Comparison of ENCODE assay signal across 10 cellular contexts in the genomic region with DNA sequence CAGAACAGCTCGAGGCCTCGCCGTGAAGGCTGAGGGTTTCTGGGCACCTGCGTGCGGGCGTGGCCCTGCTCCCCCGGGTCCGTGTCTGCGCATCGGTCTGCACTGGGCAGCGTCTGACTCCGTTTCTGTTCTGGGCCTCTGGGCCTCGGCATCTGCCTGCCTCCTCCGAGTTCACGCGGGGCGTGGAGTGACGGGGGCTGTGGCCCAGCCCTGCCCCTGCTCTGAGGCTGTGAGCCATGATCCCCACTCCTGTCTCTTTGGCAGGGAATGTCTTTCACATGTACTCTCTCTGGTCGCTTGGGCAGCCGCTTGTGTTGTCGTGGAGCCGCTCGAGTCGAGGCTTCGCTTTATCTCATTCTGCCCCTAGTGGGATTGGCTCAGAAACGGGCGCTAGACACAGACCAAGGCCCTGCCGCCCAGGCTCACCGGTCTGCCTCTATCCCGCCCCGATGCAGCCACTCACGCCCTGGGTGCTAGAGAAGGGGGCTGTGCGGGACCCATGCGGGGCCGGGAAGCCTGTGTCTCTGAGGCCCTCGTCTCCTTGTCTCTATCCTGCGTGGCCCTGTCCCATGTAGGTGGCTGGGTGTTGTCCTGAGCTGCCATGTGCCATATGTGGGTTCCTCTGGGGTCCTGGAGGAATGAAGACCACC. TPM values are rescaled to one million over a fixed set of nuclear protein-coding genes. Genes with fewer than 3 reads are reported as not detected.
A peak's percentile ranks its signal among the peaks of the same experiment; 100 is the strongest.
DNase-seq lines count a peak whose midpoint lies in the region; ATAC-seq, FAIRE-seq and TF ChIP-seq lines count a peak whose summit lies in the region.
"Not testable (repeated sequence)": the region's sequence is repeated elsewhere in the genome, so short reads cannot be mapped to it uniquely, and the experiment has no call there.
"Had no signal": no experiment of that assay in that cellular context is flagged by ENCODE, and none has a peak within 500 bp of the region (broad histone marks: within the 10 kb centered on the region; RNA-seq: fewer than 3 reads in every experiment).

No MANE protein-coding gene starts in this region.

- H3K27me3 ChIP-seq in RWPE2 (ENCODE audit: insufficient read depth, poor library complexity, severe bottlenecking); WERI-Rb-1 (ENCODE audit: insufficient read depth, low read depth, severe bottlenecking); bronchial epithelial cell (ENCODE audit: control insufficient read depth, insufficient read depth, low read length): not testable (repeated sequence)

- ATAC-seq in RWPE2 (ENCODE audit: low read depth); stimulated activated naive B cell treated with anti-CD40 and anti-IgM and Interleukin-4, amounts not matched to agents 10 μg/mL and 1 μg/mL and 100 μg/mL, for 72 hours (replicated peaks): not testable (repeated sequence)

- peak overlapping the region; percentile 72 for H3K27ac Mint-ChIP-seq in nephron progenitor cell
- H3K27ac Mint-ChIP-seq in stimulated activated naive B cell treated with anti-CD40 and anti-IgM and Interleukin-4, amounts not matched to agents 10 μg/mL and 1 μg/mL and 100 μg/mL, for 72 hours: peak overlapping the region; percentile 56

- H3K27me3 Mint-ChIP-seq in nephron progenitor cell (ENCODE audit: low read depth, poor library complexity); stimulated activated naive B cell treated with anti-CD40 and anti-IgM and Interleukin-4, amounts not matched to agents 10 μg/mL and 1 μg/mL and 100 μg/mL, for 72 hours: not testable (repeated sequence)

- not testable (repeated sequence) for H3K9me3 Mint-ChIP-seq in nephron progenitor cell; stimulated activated naive B cell treated with anti-CD40 and anti-IgM and Interleukin-4, amounts not matched to agents 10 μg/mL and 1 μg/mL and 100 μg/mL, for 72 hours

- not testable (repeated sequence) for H3K9me3 ChIP-seq in RWPE2 (ENCODE audit: severe bottlenecking); WERI-Rb-1 (ENCODE audit: severe bottlenecking); kidney (ENCODE audit: control insufficient read depth in 1 of 2, low read length in 2 of 2)

- H3K27ac ChIP-seq in RWPE2 (ENCODE audit: poor library complexity, severe bottlenecking); kidney (ENCODE audit: low read depth in 2 of 2, low read length in 2 of 2): not testable (repeated sequence)
- H3K27ac ChIP-seq in WERI-Rb-1: peak overlapping the region; percentile 34; the same call in 1 of the 2 replicates

- not testable (repeated sequence) for H3K4me3 ChIP-seq in RWPE2 (ENCODE audit: severe bottlenecking); WERI-Rb-1 (ENCODE audit: low read depth, low read length); bronchial epithelial cell (ENCODE audit: low read depth, low read length); kidney (ENCODE audit: low read length in 2 of 2)

- DNase-seq in RWPE2 (ENCODE audit: low spot score) (peak; percentile 51), kidney (peak; percentile 44)
- DNase-seq in WERI-Rb-1; bronchial epithelial cell (ENCODE audit: low read depth); nephron progenitor cell; stimulated activated naive B cell treated with anti-CD40 and anti-IgM and Interleukin-4, amounts not matched to agents 10 μg/mL and 1 μg/mL and 100 μg/mL, for 72 hours: not testable (repeated sequence)

- peaks cover 14% of the 10 kb centered on the region for H3K4me1 Mint-ChIP-seq in nephron progenitor cell
- not testable (repeated sequence) for H3K4me1 Mint-ChIP-seq in stimulated activated naive B cell treated with anti-CD40 and anti-IgM and Interleukin-4, amounts not matched to agents 10 μg/mL and 1 μg/mL and 100 μg/mL, for 72 hours

- H3K4me3 Mint-ChIP-seq in nephron progenitor cell; stimulated activated naive B cell treated with anti-CD40 and anti-IgM and Interleukin-4, amounts not matched to agents 10 μg/mL and 1 μg/mL and 100 μg/mL, for 72 hours: not testable (repeated sequence)

- not testable (repeated sequence) for H3K4me1 ChIP-seq in RWPE2 (ENCODE audit: insufficient read depth, poor library complexity, severe bottlenecking)
- peaks cover 0 to 17% of the 10 kb centered on the region in 2 donors for H3K4me1 ChIP-seq in kidney (ENCODE audit: control insufficient read depth in 1 of 2, insufficient read depth in 1 of 2, low read depth in 1 of 2, low read length in 2 of 2)

- peaks cover 29% of the 10 kb centered on the region for H3K36me3 ChIP-seq in RWPE2 (ENCODE audit: low read depth)
- H3K36me3 ChIP-seq in WERI-Rb-1: peaks cover 49% of the 10 kb centered on the region
- peaks cover 25% of the 10 kb centered on the region for H3K36me3 ChIP-seq in bronchial epithelial cell (ENCODE audit: control insufficient read depth, insufficient read depth, low read length)
- H3K36me3 ChIP-seq in kidney (ENCODE audit: control insufficient read depth in 1 of 2, insufficient read depth in 2 of 2, low read length in 2 of 2): peaks cover 16 to 19% of the 10 kb centered on the region in 2 donors

- intact Hi-C loops in kidney (cut with DNase I): not testable (repeated sequence)

- H3K36me3 Mint-ChIP-seq in nephron progenitor cell (ENCODE audit: low read depth): peaks cover 11% of the 10 kb centered on the region
- peaks cover 26 to 40% of the 10 kb centered on the region in 2 donors for H3K36me3 Mint-ChIP-seq in stimulated activated naive B cell treated with anti-CD40 and anti-IgM and Interleukin-4, amounts not matched to agents 10 μg/mL and 1 μg/mL and 100 μg/mL, for 72 hours

- not testable (repeated sequence) for H3K9ac ChIP-seq in kidney (ENCODE audit: low read length in 2 of 2)

- FAIRE-seq in bronchial epithelial cell (lab: Jason Lieb, UNC): peak; percentile 60
- FAIRE-seq in kidney (lab: Jason Lieb, UNC): not testable (repeated sequence)

- TF ChIP-seq CTCF in RWPE2 (IDR thresholded peaks at IDR 0.05; ENCODE audit: poor library complexity, severe bottlenecking); WERI-Rb-1 (IDR thresholded peaks at IDR 0.05; ENCODE audit: low read depth, low read length); bronchial epithelial cell (IDR thresholded peaks at IDR 0.05; ENCODE audit: insufficient read depth, low read length, severe bottlenecking); kidney (IDR thresholded peaks at IDR 0.05; ENCODE audit: borderline replicate concordance, extremely low read depth, insufficient read depth); nephron progenitor cell (IDR thresholded peaks at IDR 0.05): not testable (repeated sequence)

RNA-seq across cellular contexts. Expression of a gene that starts 14.4 kb away (rescaled TPM):
- total RNA-seq in bronchial epithelial cell: 28.4 and 46.1 TPM in 2 replicates
- 19.9 TPM for total RNA-seq in kidney
- 12.8 TPM for polyA plus RNA-seq in kidney (ENCODE audit: insufficient read depth, low read depth, low replicate concordance)

RNA-seq across cellular contexts. Expression of a gene that starts 23.3 kb away (rescaled TPM):
- total RNA-seq in bronchial epithelial cell (1.3 and 4.5 TPM in 2 replicates), kidney (2.1 TPM)
- polyA plus RNA-seq in kidney (ENCODE audit: insufficient read depth, low read depth, low replicate concordance): 0.41 TPM
- total RNA-seq: Daoy had no signal
- polyA plus RNA-seq: CD14-positive monocyte; CD4-positive, alpha-beta memory T cell; CD8-positive, alpha-beta memory T cell had no signal

RNA-seq across cellular contexts. Expression of a gene that starts 55.7 kb away (rescaled TPM):
- total RNA-seq in bronchial epithelial cell (30.5 and 41.5 TPM in 2 replicates), kidney (621 TPM)
- 386 TPM for polyA plus RNA-seq in kidney (ENCODE audit: insufficient read depth, low read depth, low replicate concordance)

Comparison
In these comparisons a context has a peak if more than half of its experiments do, and no peak if none do; other contexts are left out.
1. RNA of a gene that starts 55.7 kb away (total RNA-seq): 621 TPM in kidney (single experiment); 30.5 to 41.5 TPM in bronchial epithelial cell; every median in the first group is over 10 times any median in the second.